ENCODE assay signal across 11 cellular contexts in the genomic region with DNA sequence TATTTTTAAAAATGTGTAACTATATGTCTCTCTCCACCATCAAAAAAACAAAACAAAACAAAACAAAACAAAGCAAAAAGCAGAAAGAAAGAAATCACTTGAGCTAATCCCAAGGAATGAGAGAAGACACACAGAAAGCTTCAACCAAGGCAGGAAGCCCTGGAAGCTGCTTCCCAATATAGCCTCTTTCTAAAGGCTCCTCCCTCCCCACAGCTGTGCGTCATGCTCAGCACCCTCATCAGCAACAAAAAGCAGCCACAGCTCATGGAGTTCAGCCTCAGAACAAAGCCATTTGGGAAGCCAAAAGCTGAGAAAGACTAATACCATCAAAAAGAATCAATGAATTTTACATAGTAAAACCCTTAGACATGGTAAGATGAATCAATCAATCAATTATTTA.
DNase-seq lines count a peak whose midpoint lies in the region; ATAC-seq and TF ChIP-seq lines count a peak whose summit lies in the region.
"Had no signal": no experiment of that assay in that cellular context is flagged by ENCODE, and none has a peak within 500 bp of the region (broad histone marks: within the 10 kb centered on the region; RNA-seq: fewer than 3 reads in every experiment).

No MANE protein-coding gene starts in this region.

- DNase-seq in H9 = peak; percentile 70
- DNase-seq in WTC11 (ENCODE audit: low spot score) = peak; percentile 37
- DNase-seq in hippocampal formation (lab: John Stamatoyannopoulos, UW) = peak; percentile 39 to 77
- DNase-seq in pons (ENCODE audit: low spot score) = peak; percentile 93
- DNase-seq in SW 1271 (lab: John Stamatoyannopoulos, UW) = no peak
- no peak for DNase-seq in effector memory CD4-positive, alpha-beta T cell
- DNase-seq: GOT3, NCI-H2029, PC-3, T-helper 9 cell had no signal

- no peak overlapping the region for H3K4ac ChIP-seq in H9 (ENCODE audit: low read depth, low read length)

- CTCF ChIA-PET in WTC11 (lab: Charles Lee) = no interaction called here

- H2BK120ac ChIP-seq in H9 (ENCODE audit: low read depth, low read length, poor library complexity, severe bottlenecking) = no peak overlapping the region

- no peak overlapping the region for H2BK15ac ChIP-seq in H9 (ENCODE audit: low read depth, low read length)

- no peak overlapping the region for H3K56ac ChIP-seq in H9 (ENCODE audit: insufficient read length, low read depth, low read length)

- H3K4me1 ChIP-seq in H9 (ENCODE audit: insufficient read depth, low read length) = no peaks in the 10 kb centered on the region
- H3K4me1 ChIP-seq in effector memory CD4-positive, alpha-beta T cell (ENCODE audit: control insufficient read depth, insufficient read depth, low read length, poor library complexity, severe bottlenecking) = no peaks in the 10 kb centered on the region

- H3K27ac ChIP-seq in H9 (ENCODE audit: insufficient read length, low read depth, low read length) = no peak overlapping the region
- H3K27ac ChIP-seq in effector memory CD4-positive, alpha-beta T cell (ENCODE audit: insufficient read depth, low read length, poor library complexity, severe bottlenecking) = no peak overlapping the region

- H4K8ac ChIP-seq in H9 (replicated peaks; ENCODE audit: insufficient read length, low read depth, low read length) = no peak overlapping the region

- H3T11ph ChIP-seq in H9 (ENCODE audit: low read length) = no peak overlapping the region

- no peak overlapping the region for H2BK5ac ChIP-seq in H9 (ENCODE audit: insufficient read length, low read length)

- H3K79me1 ChIP-seq in H9 (ENCODE audit: insufficient read depth, low read depth, low read length, poor library complexity, severe bottlenecking) = no peaks in the 10 kb centered on the region

- no peak overlapping the region for H3K4me2 ChIP-seq in H9 (ENCODE audit: insufficient read depth, insufficient read length, low read length)

- TF ChIP-seq CTCF in H9 (conservative IDR thresholded peaks at IDR 0.05) (no peak), WTC11 (IDR thresholded peaks at IDR 0.05) (no peak)

- no peak overlapping the region for H3K18ac ChIP-seq in H9 (ENCODE audit: insufficient read length, low read depth, low read length)

- H4K91ac ChIP-seq in H9 (ENCODE audit: insufficient read length, low read depth, low read length) = no peak overlapping the region

- H2BK20ac ChIP-seq in H9 (ENCODE audit: low read depth, low read length, poor library complexity, severe bottlenecking) = no peak overlapping the region

- no peaks in the 10 kb centered on the region for H4K20me1 ChIP-seq in H9 (ENCODE audit: control insufficient read depth, insufficient read depth, insufficient read length)

- no peaks in the 10 kb centered on the region for H3K27me3 ChIP-seq in H9 (ENCODE audit: insufficient read depth, low read length)
- H3K27me3 ChIP-seq in effector memory CD4-positive, alpha-beta T cell (replicated peaks; ENCODE audit: control insufficient read depth, insufficient read depth, low read length, poor library complexity, severe bottlenecking) = no peaks in the 10 kb centered on the region

- H3K9me3 ChIP-seq in H9 (ENCODE audit: control insufficient read depth, low read depth, low read length) = no peaks in the 10 kb centered on the region
- H3K9me3 ChIP-seq in effector memory CD4-positive, alpha-beta T cell (ENCODE audit: control insufficient read depth, low read length) = no peaks in the 10 kb centered on the region

- H3K23me2 ChIP-seq in H9 (ENCODE audit: insufficient read length, low read depth, low read length, poor library complexity, severe bottlenecking) = no peaks in the 10 kb centered on the region

- no peak overlapping the region for H2AFZ ChIP-seq in H9 (ENCODE audit: low read length)

- no peaks in the 10 kb centered on the region for H3K79me2 ChIP-seq in H9 (ENCODE audit: insufficient read depth, low read length)

- H3K4me3 Mint-ChIP-seq in H9 = no peak overlapping the region
- no peak overlapping the region for H3K4me3 Mint-ChIP-seq in WTC11

- H4K5ac ChIP-seq in H9 (ENCODE audit: insufficient read length, low read depth, low read length) = no peak overlapping the region

- H3K14ac ChIP-seq in H9 (ENCODE audit: insufficient read depth, low read length) = no peak overlapping the region

- no peaks in the 10 kb centered on the region for H3K9me3 Mint-ChIP-seq in H9
- H3K9me3 Mint-ChIP-seq in WTC11 = no peaks in the 10 kb centered on the region

- H2BK12ac ChIP-seq in H9 (ENCODE audit: insufficient read length, low read depth, low read length) = no peak overlapping the region

- no peak overlapping the region for H3K23ac ChIP-seq in H9 (ENCODE audit: insufficient read length, low read depth, low read length)

- WGBS in H9 (ENCODE audit: extremely low coverage, insufficient read length, low lambda C conversion rate) = no CpG with 5 or more reads among the region's 1 CpG

- H3K4me1 Mint-ChIP-seq in H9 (peaks cover 11 to 20% of the 10 kb centered on the region in 2 experiments), WTC11 (peaks cover 18% of the 10 kb centered on the region)

- no peak overlapping the region for H2AK5ac ChIP-seq in H9 (ENCODE audit: insufficient read length, low read length)

- H3K27me3 Mint-ChIP-seq in H9 (ENCODE audit: low read depth) = no peaks in the 10 kb centered on the region
- H3K27me3 Mint-ChIP-seq in WTC11 (ENCODE audit: low read depth) = no peaks in the 10 kb centered on the region

- ATAC-seq in WTC11 (peak; percentile 100), HG03097 (IDR thresholded peaks at IDR 0.05; ENCODE audit: low FRiP score, unreplicated experiment) (no peak)
- ATAC-seq: PC-3 had no signal

- H3K27ac Mint-ChIP-seq in H9 = peak overlapping the region; percentile 45 to 97 (median 90)
- peak overlapping the region; percentile 24 for H3K27ac Mint-ChIP-seq in WTC11

- POLR2A ChIA-PET in WTC11 (lab: Charles Lee) = no interaction called here

- H3K36me3 ChIP-seq in effector memory CD4-positive, alpha-beta T cell (ENCODE audit: control insufficient read depth, insufficient read depth, low read length) = no peaks in the 10 kb centered on the region

- no peaks in the 10 kb centered on the region for H3K36me3 Mint-ChIP-seq in H9 (ENCODE audit: insufficient read depth in 1 of 3, low read depth in 3 of 3)
- no peaks in the 10 kb centered on the region for H3K36me3 Mint-ChIP-seq in WTC11

- no peak overlapping the region for H3K9ac ChIP-seq in H9 (ENCODE audit: extremely low read depth, insufficient read length, low read length)

- H3K4me3 ChIP-seq in effector memory CD4-positive, alpha-beta T cell (ENCODE audit: insufficient read depth, low read depth, low read length, poor library complexity, severe bottlenecking) = no peak overlapping the region

TF ChIP-seq in WTC11, 78 proteins besides CTCF, POLR2A, EP300 and RAD21 (continues in another document):
- TF ChIP-seq AFF4 (CRISPR knock-in tag; IDR thresholded peaks at IDR 0.05; ENCODE audit: borderline replicate concordance) = no peak
- no peak for TF ChIP-seq NR3C1 (CRISPR knock-in tag; conservative IDR thresholded peaks at IDR 0.05; ENCODE audit: low read depth)
- TF ChIP-seq CBFB (CRISPR knock-in tag; IDR thresholded peaks at IDR 0.05; ENCODE audit: low read depth) = no peak
- TF ChIP-seq, protein P1, sequence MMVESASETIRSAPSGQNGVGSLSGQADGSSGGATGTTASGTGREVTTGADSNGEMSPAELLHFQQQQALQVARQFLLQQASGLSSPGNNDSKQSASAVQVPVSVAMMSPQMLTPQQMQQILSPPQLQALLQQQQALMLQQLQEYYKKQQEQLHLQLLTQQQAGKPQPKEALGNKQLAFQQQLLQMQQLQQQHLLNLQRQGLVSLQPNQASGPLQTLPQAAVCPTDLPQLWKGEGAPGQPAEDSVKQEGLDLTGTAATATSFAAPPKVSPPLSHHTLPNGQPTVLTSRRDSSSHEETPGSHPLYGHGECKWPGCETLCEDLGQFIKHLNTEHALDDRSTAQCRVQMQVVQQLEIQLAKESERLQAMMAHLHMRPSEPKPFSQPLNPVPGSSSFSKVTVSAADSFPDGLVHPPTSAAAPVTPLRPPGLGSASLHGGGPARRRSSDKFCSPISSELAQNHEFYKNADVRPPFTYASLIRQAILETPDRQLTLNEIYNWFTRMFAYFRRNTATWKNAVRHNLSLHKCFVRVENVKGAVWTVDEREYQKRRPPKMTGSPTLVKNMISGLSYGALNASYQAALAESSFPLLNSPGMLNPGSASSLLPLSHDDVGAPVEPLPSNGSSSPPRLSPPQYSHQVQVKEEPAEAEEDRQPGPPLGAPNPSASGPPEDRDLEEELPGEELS (CRISPR knock-in tag; IDR thresholded peaks at IDR 0.05) = no peak
- no peak for TF ChIP-seq ZNF423 (CRISPR knock-in tag; IDR thresholded peaks at IDR 0.05)

Comparison
In these comparisons a context has a peak if more than half of its experiments do, and no peak if none do; other contexts are left out.
1. DNase-seq: peak in H9 (single experiment), WTC11 (single experiment), hippocampal formation (2 of 2) and pons (single experiment); none in SW 1271 (0 of 2) and effector memory CD4-positive, alpha-beta T cell (0 of 3).